Comparison of ENCODE assay signal across 8 cellular contexts in genomic region chr19:58476498-58477015, GRCh38. TPM values are rescaled to one million over a fixed set of nuclear protein-coding genes. Genes with fewer than 3 reads are reported as not detected.
DNase-seq lines count a peak whose midpoint lies in the region; ATAC-seq and TF ChIP-seq lines count a peak whose summit lies in the region.

No MANE protein-coding gene starts in this region.

- peak overlapping the region; percentile 94 for H3K4me2 ChIP-seq in OCI-LY1 (ENCODE audit: low read length)

- no peak overlapping the region for H2AFZ ChIP-seq in OCI-LY1 (ENCODE audit: low read length)

- no peaks in the 10 kb centered on the region for H3K9me2 ChIP-seq in OCI-LY1 (ENCODE audit: low read depth, low read length)

- H3K9me3 ChIP-seq in OCI-LY1 (ENCODE audit: low read length) (no peaks in the 10 kb centered on the region), mucosa of descending colon (no peaks in the 10 kb centered on the region)

- H3K36me3 ChIP-seq in OCI-LY1 (ENCODE audit: insufficient read depth, low read length): peaks cover 21% of the 10 kb centered on the region
- no peaks in the 10 kb centered on the region for H3K36me3 ChIP-seq in mucosa of descending colon (ENCODE audit: low read depth)

- H3K27me3 ChIP-seq in OCI-LY1 (ENCODE audit: insufficient read depth, low read length) (no peaks in the 10 kb centered on the region), dorsolateral prefrontal cortex (no peaks in the 10 kb centered on the region)

- H4K20me1 ChIP-seq in OCI-LY1 (ENCODE audit: insufficient read depth, low read length): no peaks in the 10 kb centered on the region

- DNase-seq in NCI-H82 (lab: John Stamatoyannopoulos, UW) (peak; percentile 46), NCI-H82 treated with DMSO at 0.1 percent for 48 hours (lab: John Stamatoyannopoulos, UW; ENCODE audit: unreplicated experiment) (no peak), dorsolateral prefrontal cortex (peak in 5 of 10 donors; percentile 44 to 61 (median 51)), mucosa of descending colon (no peak), 8988T (no peak), epidermal melanocyte (ENCODE audit: insufficient read length, low spot score) (no peak), NCI-H524 treated with DMSO at 0.1 percent for 48 hours (lab: John Stamatoyannopoulos, UW) (no peak)

- peak overlapping the region; percentile 94 for H3K9ac ChIP-seq in OCI-LY1 (ENCODE audit: low read length)

- no peak for ATAC-seq in mucosa of descending colon

- intact Hi-C loops in dorsolateral prefrontal cortex (cut with DNase I): loop anchor here in 1 of 2 donors (2.0 kb wide), 1 partner anchor 42 kb away; the partner anchor contains the start of gene ZBTB45
- intact Hi-C loops in mucosa of descending colon (cut with DNase I, micrococcal nuclease): no loop called here

- peaks cover 19% of the 10 kb centered on the region for H3K4me1 ChIP-seq in OCI-LY1 (ENCODE audit: insufficient read depth, low read length, severe bottlenecking)
- H3K4me1 ChIP-seq in mucosa of descending colon (ENCODE audit: low read depth): peaks cover 11% of the 10 kb centered on the region

- no peaks in the 10 kb centered on the region for H3K79me2 ChIP-seq in OCI-LY1 (ENCODE audit: insufficient read depth, low read length)

- peak overlapping the region; percentile 75 for H3K27ac ChIP-seq in OCI-LY1 (ENCODE audit: low read depth, low read length, poor library complexity, severe bottlenecking)
- peak overlapping the region; percentile 57 to 98 (median 91) for H3K27ac ChIP-seq in dorsolateral prefrontal cortex

- H3F3A ChIP-seq in OCI-LY1 (ENCODE audit: insufficient read depth, low read length): no peaks in the 10 kb centered on the region

- H3K4me3 ChIP-seq in OCI-LY1 (ENCODE audit: low read depth, low read length, poor library complexity, severe bottlenecking) (peak overlapping the region; percentile 80), dorsolateral prefrontal cortex (peak overlapping the region; percentile 63 to 97 (median 78)), mucosa of descending colon (peak overlapping the region; percentile 15)

- TF ChIP-seq CTCF in OCI-LY1 (IDR thresholded peaks at IDR 0.05; ENCODE audit: low read length) (no peak), dorsolateral prefrontal cortex (IDR thresholded peaks at IDR 0.05 in 54 of 56, conservative IDR thresholded peaks at IDR 0.05 in 2 of 56; ENCODE audit: low read depth in 1 of 56, partially characterized antibody in 56 of 56) (no peak), mucosa of descending colon (IDR thresholded peaks at IDR 0.05) (no peak)

RNA-seq across cellular contexts. Expression of gene ZNF446, which starts 0.4 kb away (rescaled TPM):
- total RNA-seq in dorsolateral prefrontal cortex: 10 to 100 TPM in 117 of 120 experiments, 1 to 10 TPM in 3; 9.0 to 21.1 (median 14.3) TPM
- 10 to 100 TPM in 2 of 3 donors, 1 to 10 TPM in 1; 9.4 to 12.6 (median 10.6) TPM for total RNA-seq in mucosa of descending colon

RNA-seq across cellular contexts. Expression of gene ZNF324, which starts 9.7 kb away (rescaled TPM):
- total RNA-seq in dorsolateral prefrontal cortex: 10 to 100 TPM; 14.9 to 30.1 (median 21.4) TPM
- 10 to 100 TPM; 10.1 to 14.8 (median 12.9) TPM for total RNA-seq in mucosa of descending colon

RNA-seq across cellular contexts. Expression of gene ZNF324B, which starts 25.1 kb away (rescaled TPM):
- total RNA-seq in dorsolateral prefrontal cortex: 10 to 100 TPM in 117 of 120 experiments, 1 to 10 TPM in 3; 9.1 to 22.5 (median 14.5) TPM
- total RNA-seq in mucosa of descending colon: 1 to 10 TPM; 5.3 to 8.2 (median 6.8) TPM

RNA-seq across cellular contexts. Expression of gene SLC27A5, which starts 35.2 kb away (rescaled TPM):
- total RNA-seq in dorsolateral prefrontal cortex (10 to 100 TPM; 15.7 to 40.2 (median 22.1) TPM), mucosa of descending colon (1 to 10 TPM; 1.6 to 7.1 (median 3.9) TPM)

RNA-seq across cellular contexts. Expression of gene ZNF132, which starts 36.6 kb away (rescaled TPM):
- 10 to 100 TPM in 108 of 120 experiments, 1 to 10 TPM in 12; 7.3 to 19.7 (median 13.0) TPM for total RNA-seq in dorsolateral prefrontal cortex
- 1 to 10 TPM; 1.5 to 9.8 (median 5.6) TPM for total RNA-seq in mucosa of descending colon

Comparison
In these comparisons a context has a peak if more than half of its experiments do, and no peak if none do; other contexts are left out.
1. H3K4me3 ChIP-seq: peak in every context shown above with its lines; median percentile 80 in OCI-LY1; 78 in dorsolateral prefrontal cortex; 15 in mucosa of descending colon.